ENCODE assay signal across 8 cellular contexts in the genomic region with DNA sequence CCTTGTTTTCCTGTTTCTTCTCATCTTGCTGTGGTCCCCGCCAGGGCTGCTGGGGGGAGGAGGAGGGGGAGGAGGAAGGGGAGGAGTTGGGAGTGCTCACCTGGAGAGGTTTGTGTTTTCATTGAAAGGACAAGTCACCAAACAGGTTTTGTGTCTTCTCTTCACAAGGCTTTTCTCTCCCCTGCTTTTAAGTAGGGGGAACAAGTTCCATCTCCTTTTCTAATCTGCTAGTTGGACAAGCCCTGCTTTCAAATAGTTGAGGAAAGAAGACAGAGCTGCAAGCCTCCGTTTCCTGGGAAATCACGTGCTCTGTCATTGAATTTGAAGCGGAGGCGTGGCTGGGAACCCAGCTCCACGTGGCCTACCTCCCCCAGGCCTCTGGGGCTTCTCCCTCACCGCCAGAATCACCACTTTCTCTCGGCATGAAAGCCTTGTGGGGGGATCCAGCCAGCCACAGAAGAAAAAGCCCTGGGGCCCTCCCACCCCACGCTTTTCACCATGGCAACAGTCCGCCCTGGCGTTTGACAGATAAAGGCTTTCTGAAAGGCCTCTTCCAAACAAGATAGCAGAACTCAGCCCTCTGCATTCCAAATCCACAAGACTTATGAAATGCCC. TPM values are rescaled to one million over a fixed set of nuclear protein-coding genes. Genes with fewer than 3 reads are reported as not detected.
DNase-seq lines count a peak whose midpoint lies in the region; ATAC-seq, FAIRE-seq and TF ChIP-seq lines count a peak whose summit lies in the region.

No MANE protein-coding gene starts in this region.

- peak overlapping the region; percentile 56 for H3K4me2 ChIP-seq in K562 (ENCODE audit: insufficient read depth, low read length)
- H3K4me2 ChIP-seq in keratinocyte (ENCODE audit: control insufficient read depth, extremely low read depth, insufficient read depth, low read depth, low read length) = peak overlapping the region; percentile 69

- no peak for TF ChIP-seq RAD21 in K562 (CRISPR knock-in tag; conservative IDR thresholded peaks at IDR 0.05 in 1 of 2, IDR thresholded peaks at IDR 0.05 in 1 of 2)

- no peak for TF ChIP-seq CTCF in K562 (IDR thresholded peaks at IDR 0.05 in 2 of 3, conservative IDR thresholded peaks at IDR 0.05 in 1 of 3; ENCODE audit: insufficient read depth in 2 of 3, low read depth in 1 of 3, low read length in 3 of 3)
- no peak for TF ChIP-seq CTCF in keratinocyte (optimal IDR thresholded peaks at IDR 0.05 in 1 of 3, IDR thresholded peaks at IDR 0.05 in 1 of 3, conservative IDR thresholded peaks at IDR 0.05 in 1 of 3; ENCODE audit: extremely low read depth in 1 of 3, insufficient read depth in 2 of 3, low read length in 3 of 3)

- H3K27me3 ChIP-seq in K562 (ENCODE audit: control insufficient read depth in 2 of 2, insufficient read depth in 2 of 2, low read length in 2 of 2) = no peaks in the 10 kb centered on the region
- no peaks in the 10 kb centered on the region for H3K27me3 ChIP-seq in keratinocyte (ENCODE audit: control insufficient read depth, extremely low read depth, insufficient read depth, low read length)

- peak overlapping the region; percentile 79 for H2AFZ ChIP-seq in K562 (ENCODE audit: low read depth, low read length)
- peak overlapping the region; percentile 34 for H2AFZ ChIP-seq in keratinocyte (ENCODE audit: control insufficient read depth, low read length)

- POLR2A ChIA-PET in K562 (lab: Yijun Ruan, JAX) = interaction anchor here (0.6 to 1.7 kb wide), 7 partner anchors 9 to 669 kb away, joined by 3 to 7 read pairs (median 3); no protein-coding TSS in a partner anchor

- in situ Hi-C loops in K562 (cut with MboI) = no loop called here

- peak overlapping the region; percentile 80 for H3K27ac ChIP-seq in K562 (ENCODE audit: extremely low read depth, low read depth, low read length)
- peak overlapping the region; percentile 82 for H3K27ac ChIP-seq in keratinocyte (ENCODE audit: control insufficient read depth, insufficient read depth, low read length)

- TF ChIP-seq POLR2A in K562 (conservative IDR thresholded peaks at IDR 0.05) (no peak), H54 (IDR thresholded peaks at IDR 0.05; ENCODE audit: low read depth, low read length) (no peak)

- H3K79me2 ChIP-seq in K562 (ENCODE audit: control insufficient read depth, insufficient read depth, low read length) = peaks cover 82% of the 10 kb centered on the region
- no peaks in the 10 kb centered on the region for H3K79me2 ChIP-seq in keratinocyte (ENCODE audit: control insufficient read depth, insufficient read depth, low read length)

- intact Hi-C loops in K562 (cut with micrococcal nuclease) = loop anchor here (1.0 kb wide), 1 partner anchor 24 kb away; no protein-coding TSS in a partner anchor

- H3K9ac ChIP-seq in K562 (ENCODE audit: insufficient read depth in 1 of 2, low read depth in 2 of 2, low read length in 2 of 2) = peak overlapping the region; percentile 37 to 86
- peak overlapping the region; percentile 78 for H3K9ac ChIP-seq in keratinocyte (ENCODE audit: control insufficient read depth, extremely low read depth, insufficient read depth, low read length)

- H3K9me1 ChIP-seq in K562 (ENCODE audit: control insufficient read depth, insufficient read depth, low read length) (no peaks in the 10 kb centered on the region), keratinocyte (ENCODE audit: control insufficient read depth, extremely low read depth, insufficient read depth, low read length) (no peaks in the 10 kb centered on the region)

- CTCF ChIA-PET in K562 (lab: Yijun Ruan, JAX; ENCODE audit: low intra/inter-chr PET ratio) = no interaction called here

- no TSS peak for BruUV-seq in K562 (replicated peaks; lab: Mats Ljungman, UMichigan)

- H3K36me3 ChIP-seq in K562 (ENCODE audit: control insufficient read depth, insufficient read depth, low read length) (peaks cover 16% of the 10 kb centered on the region), keratinocyte (ENCODE audit: control insufficient read depth in 2 of 2, extremely low read depth in 1 of 2, insufficient read depth in 2 of 2, low read length in 2 of 2) (no peaks in the 10 kb centered on the region)

- TF ChIP-seq EP300 in K562 (IDR thresholded peaks at IDR 0.05; ENCODE audit: low read length) = peak; percentile 58

- H3K4me1 ChIP-seq in K562 (replicated peaks in 1 of 2; ENCODE audit: control insufficient read depth in 2 of 2, insufficient read depth in 2 of 2, low read length in 2 of 2) = peaks cover 39 to 70% of the 10 kb centered on the region in 2 experiments
- H3K4me1 ChIP-seq in keratinocyte (ENCODE audit: control insufficient read depth, extremely low read depth, insufficient read depth, low read length) = peaks cover 43% of the 10 kb centered on the region

- H3K9me3 ChIP-seq in K562 (replicated peaks; ENCODE audit: control insufficient read depth, insufficient read depth, low read depth, low read length) (no peaks in the 10 kb centered on the region), keratinocyte (ENCODE audit: control insufficient read depth, low read depth, low read length) (no peaks in the 10 kb centered on the region)

- H4K20me1 ChIP-seq in K562 (replicated peaks; ENCODE audit: control insufficient read depth, insufficient read depth, low read length) (peaks cover 17% of the 10 kb centered on the region), keratinocyte (ENCODE audit: control insufficient read depth, extremely low read depth, insufficient read depth, low read length) (no peaks in the 10 kb centered on the region)

- ATAC-seq in GM18907 (IDR thresholded peaks at IDR 0.05; ENCODE audit: unreplicated experiment) (peak; percentile 75), K562 (peak; percentile 83)

- peak; percentile 41 for DNase-seq in NCI-H748 treated with DMSO at 0.1 percent for 48 hours (lab: John Stamatoyannopoulos, UW)
- DNase-seq in K562 (ENCODE audit: extremely low read depth in 1 of 4, low spot score in 3 of 4) = peak; percentile 89 to 95 (median 92)
- DNase-seq in keratinocyte (ENCODE audit: low read depth, low spot score) = no peak
- DNase-seq in stimulated activated CD4-positive, alpha-beta T cell treated with anti-CD3 and anti-CD28 coated beads, TNF-alpha, amount 100 ng/mL, for 24 hours (ENCODE audit: low read depth in 3 of 3) = peak; percentile 1 to 57 (median 13)
- no peak for DNase-seq in effector CD4-positive, alpha-beta T cell
- no peak for DNase-seq in NCI-H2081 (lab: John Stamatoyannopoulos, UW)
- DNase-seq in H54 (ENCODE audit: insufficient read length, low spot score) = no peak

- H3K4me3 ChIP-seq in K562 = peak overlapping the region; percentile 1; the same call in 1 of the 2 replicates
- peak overlapping the region in 2 of 3 experiments; percentile 1 to 17 for H3K4me3 ChIP-seq in keratinocyte (ENCODE audit: control insufficient read depth in 2 of 3, extremely low read depth in 1 of 3, insufficient read depth in 2 of 3, low read depth in 1 of 3, low read length in 3 of 3)

- FAIRE-seq in K562 (lab: Jason Lieb, UNC) (peak; percentile 93), keratinocyte (lab: Jason Lieb, UNC) (peak; percentile 67), H54 (lab: Jason Lieb, UNC) (no peak)

- WGBS in K562 (ENCODE audit: insufficient coverage, low coverage, missing lambda C conversion rate) = 1% methylated on average over 7 of the region's 11 CpGs

- dilution Hi-C loops in keratinocyte (cut with MboI; ENCODE audit: extremely low pct_ligation_motif_present, low sequenced_read_pairs) = no loop called here

TF ChIP-seq in K562, 482 proteins besides CTCF, POLR2A, EP300 and RAD21 (continues in another document):
- TF ChIP-seq CAMTA2 (CRISPR knock-in tag; conservative IDR thresholded peaks at IDR 0.05) (no peak), TFAM (CRISPR knock-in tag; conservative IDR thresholded peaks at IDR 0.05) (no peak), ZNF217 (CRISPR knock-in tag; IDR thresholded peaks at IDR 0.05) (no peak), NFRKB (IDR thresholded peaks at IDR 0.05; ENCODE audit: low read depth) (no peak), ZNF445 (CRISPR knock-in tag; IDR thresholded peaks at IDR 0.05; ENCODE audit: low read depth) (no peak), RBFOX2 (IDR thresholded peaks at IDR 0.05; ENCODE audit: low read depth, low read length) (0 out of 2 replicates have a peak, but pooled peaks have one; percentile 24), PTTG1 (tag; IDR thresholded peaks at IDR 0.05; ENCODE audit: low read depth) (no peak), MYNN (IDR thresholded peaks at IDR 0.05) (peak; percentile 95), MYNN (CRISPR knock-in tag; IDR thresholded peaks at IDR 0.05) (no peak)

RNA-seq across cellular contexts. Expression of gene PROSER2, which starts 51.5 kb away (rescaled TPM):
- total RNA-seq in K562 (2011; cell fraction: chromatin; rRNA removed; ENCODE audit: low replicate concordance) = 2.9 and 5.1 TPM in 2 replicates
- 4.3 and 5.7 TPM in 2 replicates for total RNA-seq in K562 (2011; cell fraction: nucleolus; rRNA removed)
- 3.2 and 4.5 TPM in 2 replicates for total RNA-seq in K562 (2011; cell fraction: nucleoplasm; rRNA removed)
- 14.8 and 18.2 TPM in 2 replicates for total RNA-seq in K562 (2014; rRNA removed)
- total RNA-seq in K562 (2014; rRNA removed; fragmentation: Illumina TruSeq; extraction: Trizol) = 2.2 and 2.3 TPM in 2 replicates
- total RNA-seq in K562 (2015; rRNA removed; fragmentation: Illumina TruSeq; extraction: Trizol) = 1.4 and 1.7 TPM in 2 replicates
- 14.3 and 14.5 TPM in 2 replicates for total RNA-seq in K562 (2021)
- polyA plus RNA-seq in K562 (2011; rRNA removed) = 3.7 and 6.7 TPM in 2 replicates
- polyA plus RNA-seq in K562 (2011; cell fraction: cytosol; rRNA removed) = 2.2 and 8.3 TPM in 2 replicates
- 4.4 and 6.0 TPM in 2 replicates for polyA plus RNA-seq in K562 (2011; cell fraction: nucleus; rRNA removed)
- polyA plus RNA-seq in K562 (2012) = 3.5 and 5.6 TPM in 2 replicates
- polyA plus RNA-seq in K562 (2014; fragmentation: Illumina TruSeq; extraction: Trizol) = 2.9 and 4.9 TPM in 2 replicates
- 1 to 10 TPM in 1 of 2 experiments, under 1 TPM in 1; 0.62 to 1.3 TPM for polyA plus RNA-seq in K562 (2014; fragmentation: Nextera tagmentation; extraction: Ambion mirVana)
- 5.1 and 8.1 TPM in 2 replicates for polyA plus RNA-seq in K562 (2014; rRNA removed)
- polyA minus RNA-seq in K562 (2011; rRNA and poly(A)+ RNA removed) = 3.2 TPM in 2 replicates
- 2.2 and 4.3 TPM in 2 replicates for polyA minus RNA-seq in K562 (2011; cell fraction: cytosol; rRNA and poly(A)+ RNA removed)
- polyA minus RNA-seq in K562 (2011; cell fraction: nucleus; rRNA and poly(A)+ RNA removed) = 3.2 and 4.1 TPM in 2 replicates
- 7.3 to 13.0 TPM (median 10.2 TPM) in 3 replicates for polyA plus RNA-seq in keratinocyte
- polyA plus RNA-seq in keratinocyte (2011; ENCODE audit: low read depth) = 14.9 TPM
- 6.2 and 10.5 TPM in 2 replicates for polyA plus RNA-seq in keratinocyte (2011; cell fraction: cytosol; rRNA removed)
- 11.8 and 14.4 TPM in 2 replicates for polyA plus RNA-seq in keratinocyte (2011; cell fraction: nucleus; rRNA removed)
- polyA plus RNA-seq in keratinocyte (2012; ENCODE audit: low replicate concordance) = 12.9 and 25.7 TPM in 2 replicates
- 4.8 to 20.4 TPM (median 6.0 TPM) in 3 replicates for polyA minus RNA-seq in keratinocyte
- 16.3 TPM for polyA minus RNA-seq in keratinocyte (2011; cell fraction: cytosol; rRNA and poly(A)+ RNA removed)
- 7.8 and 14.4 TPM in 2 replicates for polyA minus RNA-seq in keratinocyte (2011; cell fraction: nucleus; rRNA and poly(A)+ RNA removed)

Comparison
In these comparisons a context has a peak if more than half of its experiments do, and no peak if none do; other contexts are left out.
1. DNase-seq: peak in NCI-H748 treated with DMSO at 0.1 percent for 48 hours (single experiment), K562 (4 of 4) and stimulated activated CD4-positive, alpha-beta T cell treated with anti-CD3 and anti-CD28 coated beads, TNF-alpha, amount 100 ng/mL, for 24 hours (3 of 3); none in keratinocyte (single experiment), effector CD4-positive, alpha-beta T cell (single experiment), NCI-H2081 (0 of 2) and H54 (single experiment).